7 cellular contexts compared by ENCODE assay signal in the genomic region with DNA sequence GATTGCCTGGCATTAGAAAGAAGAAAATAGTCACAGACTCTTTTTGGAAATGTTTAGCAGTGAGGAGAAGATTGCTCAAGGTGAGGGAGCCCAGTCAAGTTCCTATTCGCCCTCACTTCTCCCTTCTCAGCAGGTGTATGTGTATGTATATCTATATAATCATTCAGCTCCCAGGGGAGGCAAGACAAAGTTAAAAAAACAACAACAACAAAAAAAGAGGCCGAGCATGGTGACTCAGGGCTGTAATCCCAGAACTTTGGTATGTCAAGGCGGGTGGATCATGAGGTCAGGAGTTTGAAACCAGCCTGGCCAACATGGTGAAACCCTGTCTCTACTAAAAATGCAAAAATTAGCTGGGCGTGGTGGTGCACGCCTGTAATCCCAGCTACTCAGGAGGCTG.
A peak's percentile ranks its signal among the peaks of the same experiment; 100 is the strongest.
DNase-seq lines count a peak whose midpoint lies in the region; ATAC-seq and TF ChIP-seq lines count a peak whose summit lies in the region.
"Not testable (repeated sequence)": the region's sequence is repeated elsewhere in the genome, so short reads cannot be mapped to it uniquely, and the experiment has no call there.

No MANE protein-coding gene starts in this region.

- H3K18ac ChIP-seq in mesendoderm (ENCODE audit: low read length), result not testable (repeated sequence)

- H3K9ac ChIP-seq in GM23248; mesendoderm (ENCODE audit: low read length): not testable (repeated sequence)

- H4K20me1 ChIP-seq in GM23248 (ENCODE audit: insufficient read depth); hepatocyte (ENCODE audit: insufficient read depth, poor library complexity, severe bottlenecking): not testable (repeated sequence)

- DNase-seq in GM23248, result peak; percentile 46
- peak; percentile 25 for DNase-seq in LHCN-M2 (ENCODE audit: low read depth)
- DNase-seq in body of pancreas; dorsolateral prefrontal cortex; hepatocyte (ENCODE audit: low spot score); mesendoderm: not testable (repeated sequence)
- peak; percentile 16 for DNase-seq in retina

- not testable (repeated sequence) for H3K9me2 ChIP-seq in GM23248 (ENCODE audit: insufficient read depth); hepatocyte (replicated peaks; ENCODE audit: insufficient read depth)

- H3K4me1 ChIP-seq in GM23248 (ENCODE audit: insufficient read depth) (peaks cover 28% of the 10 kb centered on the region), body of pancreas (peaks cover 36% of the 10 kb centered on the region), hepatocyte (ENCODE audit: insufficient read depth) (peaks cover 30% of the 10 kb centered on the region), mesendoderm (ENCODE audit: control insufficient read depth, low read depth, low read length) (peaks cover 17% of the 10 kb centered on the region)

- intact Hi-C loops in body of pancreas (cut with DNase I), result not testable (repeated sequence)
- intact Hi-C loops in dorsolateral prefrontal cortex (cut with DNase I), result loop anchor here in 1 of 2 donors (5.0 kb wide), 1 partner anchor 36 kb away; no protein-coding TSS in a partner anchor

- not testable (repeated sequence) for TF ChIP-seq CTCF in body of pancreas (IDR thresholded peaks at IDR 0.05); dorsolateral prefrontal cortex (IDR thresholded peaks at IDR 0.05 in 54 of 56, conservative IDR thresholded peaks at IDR 0.05 in 2 of 56; ENCODE audit: low read depth in 1 of 56, partially characterized antibody in 56 of 56); hepatocyte (IDR thresholded peaks at IDR 0.05; ENCODE audit: poor library complexity)

- H2BK120ac ChIP-seq in mesendoderm (ENCODE audit: low read depth, low read length), result not testable (repeated sequence)

- H3K36me3 ChIP-seq in GM23248 (ENCODE audit: low read depth); body of pancreas (replicated peaks in 1 of 2; ENCODE audit: insufficient read depth in 1 of 2, low read depth in 2 of 2); hepatocyte (replicated peaks; ENCODE audit: insufficient read depth, low read depth); mesendoderm (ENCODE audit: control insufficient read depth, insufficient read depth, low read length): not testable (repeated sequence)

- H3K56ac ChIP-seq in mesendoderm (ENCODE audit: low read length), result not testable (repeated sequence)

- not testable (repeated sequence) for H3K9me3 ChIP-seq in GM23248 (ENCODE audit: low read depth); body of pancreas; hepatocyte (ENCODE audit: low read depth)

- not testable (repeated sequence) for H2BK15ac ChIP-seq in mesendoderm (replicated peaks; ENCODE audit: low read depth)

- H3F3A ChIP-seq in GM23248 (ENCODE audit: insufficient read depth), result peaks cover 59% of the 10 kb centered on the region

- not testable (repeated sequence) for H2BK5ac ChIP-seq in mesendoderm (ENCODE audit: low read length)

- H3K27me3 ChIP-seq in GM23248 (replicated peaks; ENCODE audit: insufficient read depth); body of pancreas; dorsolateral prefrontal cortex; hepatocyte; mesendoderm (ENCODE audit: insufficient read depth, low read length, poor library complexity): not testable (repeated sequence)

- not testable (repeated sequence) for H2AFZ ChIP-seq in GM23248, hepatocyte

- in situ Hi-C loops in GM23248 (cut with MboI), result not testable (repeated sequence)

- not testable (repeated sequence) for H3K4me2 ChIP-seq in GM23248 (ENCODE audit: unreplicated experiment); mesendoderm (ENCODE audit: low read length)
- H3K4me2 ChIP-seq in hepatocyte, result peak overlapping the region; percentile 78

- not testable (repeated sequence) for H3K23ac ChIP-seq in mesendoderm (ENCODE audit: low read length)

- not testable (repeated sequence) for TF ChIP-seq POLR2A in body of pancreas (IDR thresholded peaks at IDR 0.05)

- not testable (repeated sequence) for H3K4me3 ChIP-seq in GM23248; body of pancreas; hepatocyte; mesendoderm (ENCODE audit: low read length)
- H3K4me3 ChIP-seq in dorsolateral prefrontal cortex, result peak overlapping the region in 32 of 59 donors; percentile 17 to 69 (median 43)

- not testable (repeated sequence) for H4K5ac ChIP-seq in mesendoderm (ENCODE audit: low read length)

- not testable (repeated sequence) for ATAC-seq in body of pancreas

- WGBS in GM23248 (ENCODE audit: low coverage in 1 of 2, low lambda C conversion rate in 2 of 2, missing lambda C conversion rate in 2 of 2), 2 experiments, result 73 to 75% methylated on average over 5 of the region's 5 CpGs
- 89 to 90% methylated on average over 5 of the region's 5 CpGs for WGBS in body of pancreas, 2 donors
- WGBS in hepatocyte (ENCODE audit: low lambda C conversion rate, missing lambda C conversion rate), result 76% methylated on average over 5 of the region's 5 CpGs
- WGBS in mesendoderm (ENCODE audit: extremely low coverage, insufficient coverage, low lambda C conversion rate), result no CpG with 5 or more reads among the region's 5 CpGs

- not testable (repeated sequence) for H4K8ac ChIP-seq in mesendoderm (ENCODE audit: low read depth, low read length)

- H2AK5ac ChIP-seq in mesendoderm (ENCODE audit: low read length), result not testable (repeated sequence)

- not testable (repeated sequence) for H3K27ac ChIP-seq in GM23248
- H3K27ac ChIP-seq in body of pancreas, result peak overlapping the region in 3 of 4 donors; percentile 77 to 84 (median 80)
- peak overlapping the region in 28 of 59 donors; percentile 2 to 87 (median 69) for H3K27ac ChIP-seq in dorsolateral prefrontal cortex
- H3K27ac ChIP-seq in hepatocyte, result peak overlapping the region; percentile 96
- H3K27ac ChIP-seq in mesendoderm (ENCODE audit: low read depth, low read length), result peak overlapping the region; percentile 63

- not testable (repeated sequence) for H3K4ac ChIP-seq in mesendoderm (ENCODE audit: low read depth, low read length)

- peaks cover 100% of the 10 kb centered on the region for H3K79me2 ChIP-seq in GM23248 (ENCODE audit: insufficient read depth)
- H3K79me2 ChIP-seq in hepatocyte, result peaks cover 14% of the 10 kb centered on the region
- H3K79me2 ChIP-seq in mesendoderm (ENCODE audit: control insufficient read depth, insufficient read depth, low read length), result peaks cover 14% of the 10 kb centered on the region

- not testable (repeated sequence) for H3K79me1 ChIP-seq in mesendoderm (ENCODE audit: low read length)
